11 cellular contexts compared by ENCODE assay signal in the genomic region with DNA sequence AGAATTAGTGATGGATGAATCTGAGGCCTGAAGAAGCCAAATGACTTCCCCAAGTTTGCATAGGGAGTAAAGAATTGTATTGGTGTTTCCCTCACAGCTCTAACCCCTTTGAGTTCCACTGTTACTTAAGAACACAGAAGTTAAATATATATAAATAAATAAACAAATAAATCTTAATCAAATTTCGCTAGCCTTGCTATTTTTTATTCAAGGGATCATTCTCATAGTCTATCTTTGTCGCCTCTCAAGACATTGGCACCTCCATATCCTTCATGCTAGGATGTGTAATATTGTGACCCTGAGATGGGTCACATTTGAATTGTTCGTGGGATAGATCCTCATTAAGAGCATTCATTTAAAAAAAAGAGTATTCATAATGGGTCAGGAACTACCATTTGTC.
"Had no signal": no experiment of that assay in that cellular context is flagged by ENCODE, and none has a peak within 500 bp of the region (broad histone marks: within the 10 kb centered on the region; RNA-seq: fewer than 3 reads in every experiment).

No MANE protein-coding gene starts in this region.

- H3K9ac ChIP-seq: GM23248 had no signal

- H3K9me3 ChIP-seq: HAP-1 had no signal

- H3K4me2 ChIP-seq: GM23338 had no signal

- FAIRE-seq: H1, H54 had no signal

- H3K4me1 ChIP-seq: HAP-1 had no signal

- H3K36me3 ChIP-seq: HAP-1 had no signal

- ATAC-seq: GM23338, HCT116 had no signal

- H3K27ac ChIP-seq: GM23248 had no signal

- H2AFZ ChIP-seq: GM23248, GM23338 had no signal

- H3K4me3 ChIP-seq: GM23248, GM23338, HAP-1 had no signal

- DNase-seq: GM23248, GOT3, H7, H9, HCEC 1CT, HFFc6 had no signal
